ENCODE assay signal across 2 cellular contexts in the genomic region with DNA sequence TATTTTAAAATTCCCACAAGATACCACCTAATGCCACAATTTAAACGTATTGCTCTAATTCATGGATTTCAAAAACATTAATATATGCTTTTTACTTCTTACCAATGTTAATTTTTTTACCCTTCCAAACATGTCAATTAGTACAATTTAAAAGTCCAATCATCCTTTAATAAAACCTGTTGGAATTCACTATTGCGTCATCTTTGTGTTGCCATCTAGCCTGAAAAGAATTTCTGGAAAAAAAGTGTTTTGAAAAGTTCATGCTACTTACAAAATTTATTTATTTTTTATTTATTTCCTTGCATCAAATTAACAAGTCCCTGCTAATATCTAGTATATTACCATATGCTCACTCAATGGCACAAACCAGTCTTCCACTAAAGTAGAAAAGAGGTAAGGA.
A peak's percentile ranks its signal among the peaks of the same experiment; 100 is the strongest.
TF ChIP-seq lines count a peak whose summit lies in the region.

No MANE protein-coding gene starts in this region.

TF ChIP-seq in A549, 52 proteins besides CTCF, POLR2A, EP300 and RAD21:
- TF ChIP-seq CEBPB (IDR thresholded peaks at IDR 0.05): 0 out of 4 replicates have a peak, but pooled peaks of 1 of the 2 experiments have one; percentile 15
TF ChIP-seq in A549: peak in this region for 1; not testable (repeated sequence) for 51.

TF ChIP-seq in IMR-90, 13 proteins besides CTCF, POLR2A, EP300 and RAD21:
- peak; percentile 72 for TF ChIP-seq CEBPB (IDR thresholded peaks at IDR 0.05; ENCODE audit: low read depth, low read length)
